ENCODE assay signal across 9 cellular contexts in genomic region chr3:132723551-132723950, GRCh38. TPM values are rescaled to one million over a fixed set of nuclear protein-coding genes. Genes with fewer than 3 reads are reported as not detected.
DNase-seq lines count a peak whose midpoint lies in the region; ATAC-seq and TF ChIP-seq lines count a peak whose summit lies in the region.
"Had no signal": no experiment of that assay in that cellular context is flagged by ENCODE, and none has a peak within 500 bp of the region (broad histone marks: within the 10 kb centered on the region; RNA-seq: fewer than 3 reads in every experiment).

No MANE protein-coding gene starts in this region.

- no peak overlapping the region for H3K27ac Mint-ChIP-seq in activated naive CD4-positive, alpha-beta T cell treated with anti-CD3 and anti-CD28 coated beads, Interleukin-2, amount 10 ng/mL, durations not matched to agents 7 days and 5 days
- peak overlapping the region in 1 of 2 donors; percentile 85 for H3K27ac Mint-ChIP-seq in activated naive CD4-positive, alpha-beta T cell treated with anti-CD3 and anti-CD28 coated beads, Interleukin-2, amount 50 U/mL, for 72 hours
- H3K27ac Mint-ChIP-seq in memory B cell = peak overlapping the region; percentile 6

- H3K9me3 Mint-ChIP-seq in activated naive CD4-positive, alpha-beta T cell treated with anti-CD3 and anti-CD28 coated beads, Interleukin-2, amount 10 ng/mL, durations not matched to agents 7 days and 5 days = no peaks in the 10 kb centered on the region
- no peaks in the 10 kb centered on the region for H3K9me3 Mint-ChIP-seq in activated naive CD4-positive, alpha-beta T cell treated with anti-CD3 and anti-CD28 coated beads, Interleukin-2, amount 50 U/mL, for 72 hours
- no peaks in the 10 kb centered on the region for H3K9me3 Mint-ChIP-seq in memory B cell

- WGBS in adrenal gland, 4 donors = 71 to 76% (median 72%) methylated on average over 2 of the region's 2 CpGs
- WGBS in tibial nerve, 2 donors = 73 to 77% methylated on average over 2 of the region's 2 CpGs

- DNase-seq in activated naive CD4-positive, alpha-beta T cell treated with anti-CD3 and anti-CD28 coated beads, Interleukin-2, amount 10 ng/mL, durations not matched to agents 7 days and 5 days = no peak
- no peak for DNase-seq in activated naive CD4-positive, alpha-beta T cell treated with anti-CD3 and anti-CD28 coated beads, Interleukin-2, amount 50 U/mL, for 72 hours (ENCODE audit: low spot score in 2 of 2)
- DNase-seq in adrenal gland = no peak
- DNase-seq in memory B cell (ENCODE audit: low spot score in 2 of 2) = no peak
- DNase-seq in tibial nerve (ENCODE audit: low spot score in 2 of 2) = no peak
- DNase-seq in amniotic stem cell (lab: John Stamatoyannopoulos, UW) = no peak
- no peak for DNase-seq in NCI-H1092 treated with DMSO at 0.1 percent for 48 hours (lab: John Stamatoyannopoulos, UW)
- no peak for DNase-seq in HK-2 (ENCODE audit: unreplicated experiment)
- DNase-seq: T-helper 9 cell had no signal

- H3K4me3 ChIP-seq in adrenal gland = peak overlapping the region in 1 of 4 donors; percentile 63
- H3K4me3 ChIP-seq in tibial nerve = peak overlapping the region in 3 of 4 donors; percentile 72 to 75 (median 75)

- intact Hi-C loops in adrenal gland (cut with DNase I) = no loop called here

- peaks cover 9% of the 10 kb centered on the region for H3K36me3 Mint-ChIP-seq in activated naive CD4-positive, alpha-beta T cell treated with anti-CD3 and anti-CD28 coated beads, Interleukin-2, amount 10 ng/mL, durations not matched to agents 7 days and 5 days
- peaks cover 13 to 16% of the 10 kb centered on the region in 2 donors for H3K36me3 Mint-ChIP-seq in activated naive CD4-positive, alpha-beta T cell treated with anti-CD3 and anti-CD28 coated beads, Interleukin-2, amount 50 U/mL, for 72 hours
- peaks cover 6% of the 10 kb centered on the region for H3K36me3 Mint-ChIP-seq in memory B cell

- ATAC-seq in activated naive CD4-positive, alpha-beta T cell treated with anti-CD3 and anti-CD28 coated beads, Interleukin-2, amount 50 U/mL, for 72 hours = no peak
- ATAC-seq in memory B cell (ENCODE audit: low read depth) = no peak

- no peaks in the 10 kb centered on the region for H3K27me3 ChIP-seq in adrenal gland
- H3K27me3 ChIP-seq in tibial nerve = no peaks in the 10 kb centered on the region

- H3K36me3 ChIP-seq in adrenal gland (replicated peaks in 1 of 2) (peaks cover 0 to 5% of the 10 kb centered on the region in 2 donors), tibial nerve (peaks cover 0 to 2% (median 0%) of the 10 kb centered on the region in 3 donors)

- TF ChIP-seq POLR2A in adrenal gland (IDR thresholded peaks at IDR 0.05) (no peak), tibial nerve (IDR thresholded peaks at IDR 0.05) (no peak)

- H3K4me1 ChIP-seq in adrenal gland (replicated peaks in 1 of 2) (peaks cover 10 to 37% of the 10 kb centered on the region in 2 donors), tibial nerve (peaks cover 6 to 42% (median 26%) of the 10 kb centered on the region in 4 donors)

- peaks cover 8% of the 10 kb centered on the region for H3K27me3 Mint-ChIP-seq in activated naive CD4-positive, alpha-beta T cell treated with anti-CD3 and anti-CD28 coated beads, Interleukin-2, amount 10 ng/mL, durations not matched to agents 7 days and 5 days
- H3K27me3 Mint-ChIP-seq in memory B cell = no peaks in the 10 kb centered on the region

- H3K4me1 Mint-ChIP-seq in activated naive CD4-positive, alpha-beta T cell treated with anti-CD3 and anti-CD28 coated beads, Interleukin-2, amount 10 ng/mL, durations not matched to agents 7 days and 5 days = peaks cover 28% of the 10 kb centered on the region
- H3K4me1 Mint-ChIP-seq in memory B cell = peaks cover 24% of the 10 kb centered on the region

- peak overlapping the region in 4 of 5 donors; percentile 67 to 95 (median 84) for H3K27ac ChIP-seq in adrenal gland
- peak overlapping the region; percentile 54 to 89 (median 82) for H3K27ac ChIP-seq in tibial nerve

- CTCF ChIA-PET in activated naive CD4-positive, alpha-beta T cell treated with anti-CD3 and anti-CD28 coated beads, Interleukin-2, amount 10 ng/mL, durations not matched to agents 7 days and 5 days (lab: Charles Lee) = interaction anchor here (0.6 to 1.1 kb wide), 3 partner anchors 65 to 700 kb away, joined by 3 to 4 read pairs (median 3); no protein-coding TSS in a partner anchor

- H3K9me3 ChIP-seq in adrenal gland (replicated peaks in 1 of 3) (no peaks in the 10 kb centered on the region), tibial nerve (no peaks in the 10 kb centered on the region)

- H3K4me3 Mint-ChIP-seq in activated naive CD4-positive, alpha-beta T cell treated with anti-CD3 and anti-CD28 coated beads, Interleukin-2, amount 10 ng/mL, durations not matched to agents 7 days and 5 days = peak overlapping the region; percentile 92
- H3K4me3 Mint-ChIP-seq in memory B cell = peak overlapping the region; percentile 89

- no peak for TF ChIP-seq EP300 in tibial nerve (IDR thresholded peaks at IDR 0.05)

- no peak for TF ChIP-seq CTCF in adrenal gland (IDR thresholded peaks at IDR 0.05)
- no peak for TF ChIP-seq CTCF in tibial nerve (IDR thresholded peaks at IDR 0.05)

RNA-seq across cellular contexts. Expression of gene NPHP3, which starts 1.3 kb away (rescaled TPM):
- 10 to 100 TPM; 18.2 to 23.5 TPM for total RNA-seq in activated naive CD4-positive, alpha-beta T cell treated with anti-CD3 and anti-CD28 coated beads, Interleukin-2, amount 50 U/mL, for 72 hours
- total RNA-seq in adrenal gland (10 to 100 TPM; 10.3 to 78.0 (median 22.2) TPM), tibial nerve (10 to 100 TPM; 52.2 to 92.9 (median 69.4) TPM)
- polyA plus RNA-seq in adrenal gland = 10 to 100 TPM; 14.5 to 42.2 (median 38.1) TPM
